1 cellular context compared by ENCODE assay signal in the genomic region with DNA sequence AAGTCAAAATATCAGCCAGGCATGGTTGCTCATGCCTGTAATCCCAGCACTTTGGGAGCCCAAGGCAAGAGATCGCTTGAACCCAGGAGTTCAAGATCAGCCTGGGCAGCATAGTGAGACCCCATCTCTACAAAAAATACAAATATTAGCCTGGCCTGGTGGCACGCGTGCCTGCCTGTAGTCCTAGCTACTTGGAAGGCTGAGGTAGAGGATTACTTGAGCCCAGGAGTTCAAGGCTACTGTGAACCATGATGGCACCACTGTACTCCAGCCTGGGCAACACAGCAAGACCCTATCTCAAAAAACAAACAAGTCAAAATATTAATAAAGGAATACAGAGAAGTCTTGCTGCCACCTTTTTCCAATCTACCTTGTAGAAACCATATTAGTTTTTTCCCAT.
TF ChIP-seq lines count a peak whose summit lies in the region.

No MANE protein-coding gene starts in this region.

TF ChIP-seq in HepG2, 621 proteins besides CTCF, POLR2A, EP300 and RAD21:
- peak; percentile 33; the same call in 1 of the 2 replicates for TF ChIP-seq ZMYM3 (CRISPR knock-in tag; IDR thresholded peaks at IDR 0.05)
- TF ChIP-seq RBFOX2 (IDR thresholded peaks at IDR 0.05; ENCODE audit: low read depth, low read length), result 0 out of 2 replicates have a peak, but pooled peaks have one; percentile 12
- no peak for TF ChIP-seq ZNF790 (CRISPR knock-in tag; IDR thresholded peaks at IDR 0.05; ENCODE audit: borderline replicate concordance)
- peak; percentile 97 for TF ChIP-seq ZNF121 (CRISPR knock-in tag; IDR thresholded peaks at IDR 0.05)
